Comparison of ENCODE assay signal across 1 cellular context in genomic region chr5:132055808-132056609, GRCh38.
TF ChIP-seq lines count a peak whose summit lies in the region.

No MANE protein-coding gene starts in this region.

TF ChIP-seq in K562, 482 proteins besides CTCF, POLR2A, EP300 and RAD21:
- TF ChIP-seq GABPA (tag; conservative IDR thresholded peaks at IDR 0.05; ENCODE audit: low read depth) (peak; percentile 33; the same call in 1 of the 2 replicates), ZNF280A (IDR thresholded peaks at IDR 0.05; ENCODE audit: low read depth, partially characterized antibody) (no peak), SMARCA5 (IDR thresholded peaks at IDR 0.05) (no peak), USF1 (CRISPR knock-in tag; IDR thresholded peaks at IDR 0.05) (0 out of 2 replicates have a peak, but pooled peaks have one; percentile 18), BHLHE40 (IDR thresholded peaks at IDR 0.05; ENCODE audit: low read length) (peak; percentile 74), HLTF (IDR thresholded peaks at IDR 0.05) (no peak), NR2C2 (CRISPR knock-in tag; IDR thresholded peaks at IDR 0.05) (no peak), NR2C2 (tag; IDR thresholded peaks at IDR 0.05) (peak; percentile 5; the same call in 1 of the 2 replicates), MECOM (CRISPR knock-in tag; IDR thresholded peaks at IDR 0.05) (no peak), VEZF1 (CRISPR knock-in tag; IDR thresholded peaks at IDR 0.05) (peak; percentile 33; the same call in 1 of the 2 replicates), ZNF766 (CRISPR knock-in tag; conservative IDR thresholded peaks at IDR 0.05) (peak; percentile 88)
- TF ChIP-seq, protein P1, sequence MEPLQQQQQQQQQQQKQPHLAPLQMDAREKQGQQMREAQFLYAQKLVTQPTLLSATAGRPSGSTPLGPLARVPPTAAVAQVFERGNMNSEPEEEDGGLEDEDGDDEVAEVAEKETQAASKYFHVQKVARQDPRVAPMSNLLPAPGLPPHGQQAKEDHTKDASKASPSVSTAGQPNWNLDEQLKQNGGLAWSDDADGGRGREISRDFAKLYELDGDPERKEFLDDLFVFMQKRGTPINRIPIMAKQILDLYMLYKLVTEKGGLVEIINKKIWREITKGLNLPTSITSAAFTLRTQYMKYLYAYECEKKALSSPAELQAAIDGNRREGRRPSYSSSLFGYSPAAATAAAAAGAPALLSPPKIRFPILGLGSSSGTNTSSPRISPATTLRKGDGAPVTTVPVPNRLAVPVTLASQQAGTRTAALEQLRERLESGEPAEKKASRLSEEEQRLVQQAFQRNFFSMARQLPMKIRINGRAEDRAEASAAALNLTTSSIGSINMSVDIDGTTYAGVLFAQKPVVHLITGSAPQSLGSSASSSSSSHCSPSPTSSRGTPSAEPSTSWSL (CRISPR knock-in tag; IDR thresholded peaks at IDR 0.05; ENCODE audit: borderline replicate concordance), result no peak
